ENCODE assay signal across 21 cellular contexts in genomic region chr11:88106685-88107084, GRCh38.
DNase-seq lines count a peak whose midpoint lies in the region; TF ChIP-seq lines count a peak whose summit lies in the region.
"Had no signal": no experiment of that assay in that cellular context is flagged by ENCODE, and none has a peak within 500 bp of the region (broad histone marks: within the 10 kb centered on the region; RNA-seq: fewer than 3 reads in every experiment).

No MANE protein-coding gene starts in this region.

- H3K9me2 ChIP-seq in GM23248 (ENCODE audit: insufficient read depth) (no peaks in the 10 kb centered on the region), neural cell (ENCODE audit: insufficient read depth, low read length) (no peaks in the 10 kb centered on the region)

- no peak for TF ChIP-seq POLR2A in uterus (IDR thresholded peaks at IDR 0.05)

- H2AFZ ChIP-seq in GM23248 (peak overlapping the region; percentile 16; the same call in 1 of the 2 replicates), neural cell (ENCODE audit: low read depth, low read length) (no peak overlapping the region)

- no peaks in the 10 kb centered on the region for H3K4me1 Mint-ChIP-seq in activated CD4-positive, alpha-beta memory T cell treated with anti-CD3 and anti-CD28 coated beads for 36 hours (ENCODE audit: low read depth)
- H3K4me1 Mint-ChIP-seq: CD4-positive, CD25-positive, alpha-beta regulatory T cell had no signal

- TF ChIP-seq RAD21 in neural cell (conservative IDR thresholded peaks at IDR 0.05), result no peak

- H3K79me2 ChIP-seq in GM23248 (ENCODE audit: insufficient read depth), result no peaks in the 10 kb centered on the region
- no peaks in the 10 kb centered on the region for H3K79me2 ChIP-seq in neural cell (replicated peaks; ENCODE audit: insufficient read depth, low read length)

- POLR2A ChIA-PET in BJ (lab: Charles Lee), result no interaction called here
- POLR2A ChIA-PET in activated CD4-positive, alpha-beta memory T cell treated with anti-CD3 and anti-CD28 coated beads for 36 hours (lab: Charles Lee), result no interaction called here

- TF ChIP-seq EP300 in neural cell (conservative IDR thresholded peaks at IDR 0.05; ENCODE audit: poor library complexity, severe bottlenecking), result no peak

- H3K36me3 ChIP-seq in BJ (ENCODE audit: control insufficient read depth, insufficient read depth, low read length), result no peaks in the 10 kb centered on the region
- H3K36me3 ChIP-seq in GM23248 (ENCODE audit: low read depth), result no peaks in the 10 kb centered on the region
- H3K36me3 ChIP-seq in neural cell (ENCODE audit: insufficient read depth, low read length), result no peaks in the 10 kb centered on the region
- H3K36me3 ChIP-seq in uterus, result no peaks in the 10 kb centered on the region
- H3K36me3 ChIP-seq: BE2C, HAP-1 had no signal

- in situ Hi-C loops in GM23248 (cut with MboI), result no loop called here

- H4K20me1 ChIP-seq in GM23248 (ENCODE audit: insufficient read depth) (no peaks in the 10 kb centered on the region), neural cell (ENCODE audit: insufficient read depth) (no peaks in the 10 kb centered on the region)

- H3K4me1 ChIP-seq in GM23248 (ENCODE audit: insufficient read depth) (no peaks in the 10 kb centered on the region), uterus (no peaks in the 10 kb centered on the region)
- H3K4me1 ChIP-seq: BE2C, Caco-2, HAP-1 had no signal

- 4 to 6% methylated on average over 5 of the region's 5 CpGs for WGBS in GM23248 (ENCODE audit: low coverage in 1 of 2, low lambda C conversion rate in 2 of 2, missing lambda C conversion rate in 2 of 2), 2 experiments

- no peak overlapping the region for H3K4me3 ChIP-seq in BJ (ENCODE audit: low read depth, low read length)
- H3K4me3 ChIP-seq in GM23248, result no peak overlapping the region
- H3K4me3 ChIP-seq in fibroblast of the aortic adventitia (ENCODE audit: low read depth, low read length), result no peak overlapping the region
- H3K4me3 ChIP-seq in neural cell (ENCODE audit: low read length), result peak overlapping the region; percentile 55
- no peak overlapping the region for H3K4me3 ChIP-seq in uterus
- H3K4me3 ChIP-seq: GM12878, HAP-1 had no signal

- intact Hi-C loops in uterus (cut with DNase I; ENCODE audit: low total_unique reads), result no loop called here
- intact Hi-C loops in activated CD4-positive, alpha-beta memory T cell treated with anti-CD3 and anti-CD28 coated beads for 36 hours (cut with micrococcal nuclease), result no loop called here

- peaks cover 6% of the 10 kb centered on the region for H3K27me3 Mint-ChIP-seq in activated CD4-positive, alpha-beta memory T cell treated with anti-CD3 and anti-CD28 coated beads for 36 hours

- DNase-seq in BJ (ENCODE audit: low read depth), result peak; percentile 30
- DNase-seq in GM23248, result no peak
- peak; percentile 9 for DNase-seq in fibroblast of the aortic adventitia (ENCODE audit: low read depth)
- no peak for DNase-seq in AML-193 (lab: John Stamatoyannopoulos, UW)
- DNase-seq in uterus, result no peak
- DNase-seq in activated CD4-positive, alpha-beta memory T cell treated with anti-CD3 and anti-CD28 coated beads for 36 hours, result no peak
- DNase-seq: BE2C; Caco-2; CD4-positive, CD25-positive, alpha-beta regulatory T cell; CD8-positive, alpha-beta T cell; DMS153; DND-41; EL; GDM1; GOT3; HFFc6 had no signal

- H3K36me3 Mint-ChIP-seq in activated CD4-positive, alpha-beta memory T cell treated with anti-CD3 and anti-CD28 coated beads for 36 hours, result no peaks in the 10 kb centered on the region
- H3K36me3 Mint-ChIP-seq: CD4-positive, CD25-positive, alpha-beta regulatory T cell; CD8-positive, alpha-beta T cell had no signal

- H3F3A ChIP-seq in GM23248 (ENCODE audit: insufficient read depth) (no peaks in the 10 kb centered on the region; the same call in 1 of the 2 replicates), neural cell (ENCODE audit: insufficient read depth, low read length, poor library complexity, severe bottlenecking) (no peaks in the 10 kb centered on the region)

- H3K4me2 ChIP-seq in GM23248 (ENCODE audit: unreplicated experiment) (no peak overlapping the region), neural cell (ENCODE audit: low read length) (no peak overlapping the region)

- H3K27ac ChIP-seq in GM23248 (no peak overlapping the region), neural cell (ENCODE audit: low read length) (peak overlapping the region; percentile 97), uterus (no peak overlapping the region)
- H3K27ac ChIP-seq: 22Rv1, C4-2B had no signal

- TF ChIP-seq CTCF in BJ (IDR thresholded peaks at IDR 0.05; ENCODE audit: insufficient read depth, low read depth, low read length) (no peak), fibroblast of the aortic adventitia (IDR thresholded peaks at IDR 0.05; ENCODE audit: insufficient read depth, low read length) (no peak), neural cell (IDR thresholded peaks at IDR 0.05; ENCODE audit: poor library complexity, severe bottlenecking) (no peak), uterus (IDR thresholded peaks at IDR 0.05) (no peak)

- H3K27me3 ChIP-seq in BJ (ENCODE audit: control insufficient read depth, insufficient read depth, low read length) (no peaks in the 10 kb centered on the region), GM23248 (replicated peaks; ENCODE audit: insufficient read depth) (no peaks in the 10 kb centered on the region), neural cell (ENCODE audit: insufficient read depth, low read depth, low read length) (no peaks in the 10 kb centered on the region), uterus (no peaks in the 10 kb centered on the region)
- H3K27me3 ChIP-seq: BE2C had no signal

- H3K27ac Mint-ChIP-seq in activated CD4-positive, alpha-beta memory T cell treated with anti-CD3 and anti-CD28 coated beads for 36 hours, result no peak overlapping the region
- H3K27ac Mint-ChIP-seq: CD4-positive, CD25-positive, alpha-beta regulatory T cell; CD8-positive, alpha-beta T cell; HFFc6 had no signal

- no peak overlapping the region for H3K9ac ChIP-seq in GM23248
- H3K9ac ChIP-seq in neural cell (ENCODE audit: low read length), result no peak overlapping the region

- H3K9me3 ChIP-seq in GM23248 (ENCODE audit: low read depth) (no peaks in the 10 kb centered on the region), neural cell (ENCODE audit: low read length) (no peaks in the 10 kb centered on the region), uterus (no peaks in the 10 kb centered on the region)
- H3K9me3 ChIP-seq: BE2C, Caco-2, HAP-1 had no signal

- no peaks in the 10 kb centered on the region for H3K9me3 Mint-ChIP-seq in activated CD4-positive, alpha-beta memory T cell treated with anti-CD3 and anti-CD28 coated beads for 36 hours
- H3K9me3 Mint-ChIP-seq: CD8-positive, alpha-beta T cell; HFFc6 had no signal

- CTCF ChIA-PET in BJ (lab: Yijun Ruan, JAX), result interaction anchor here (1.2 to 1.6 kb wide), 2 partner anchors 125 to 436 kb away, joined by 3 to 6 read pairs; no protein-coding TSS in a partner anchor
- CTCF ChIA-PET in activated CD4-positive, alpha-beta memory T cell treated with anti-CD3 and anti-CD28 coated beads for 36 hours (lab: Charles Lee), result interaction anchor here (1.0 to 5.4 kb wide), 5 partner anchors 9 to 446 kb away, joined by 3 to 34 read pairs (median 4); no protein-coding TSS in a partner anchor

- H3K4me3 Mint-ChIP-seq in activated CD4-positive, alpha-beta memory T cell treated with anti-CD3 and anti-CD28 coated beads for 36 hours, result no peak overlapping the region
- H3K4me3 Mint-ChIP-seq: CD4-positive, CD25-positive, alpha-beta regulatory T cell; CD8-positive, alpha-beta T cell; HFFc6 had no signal

TF ChIP-seq in neural cell, 6 proteins besides CTCF, POLR2A, EP300 and RAD21:
- TF ChIP-seq, protein P1, sequence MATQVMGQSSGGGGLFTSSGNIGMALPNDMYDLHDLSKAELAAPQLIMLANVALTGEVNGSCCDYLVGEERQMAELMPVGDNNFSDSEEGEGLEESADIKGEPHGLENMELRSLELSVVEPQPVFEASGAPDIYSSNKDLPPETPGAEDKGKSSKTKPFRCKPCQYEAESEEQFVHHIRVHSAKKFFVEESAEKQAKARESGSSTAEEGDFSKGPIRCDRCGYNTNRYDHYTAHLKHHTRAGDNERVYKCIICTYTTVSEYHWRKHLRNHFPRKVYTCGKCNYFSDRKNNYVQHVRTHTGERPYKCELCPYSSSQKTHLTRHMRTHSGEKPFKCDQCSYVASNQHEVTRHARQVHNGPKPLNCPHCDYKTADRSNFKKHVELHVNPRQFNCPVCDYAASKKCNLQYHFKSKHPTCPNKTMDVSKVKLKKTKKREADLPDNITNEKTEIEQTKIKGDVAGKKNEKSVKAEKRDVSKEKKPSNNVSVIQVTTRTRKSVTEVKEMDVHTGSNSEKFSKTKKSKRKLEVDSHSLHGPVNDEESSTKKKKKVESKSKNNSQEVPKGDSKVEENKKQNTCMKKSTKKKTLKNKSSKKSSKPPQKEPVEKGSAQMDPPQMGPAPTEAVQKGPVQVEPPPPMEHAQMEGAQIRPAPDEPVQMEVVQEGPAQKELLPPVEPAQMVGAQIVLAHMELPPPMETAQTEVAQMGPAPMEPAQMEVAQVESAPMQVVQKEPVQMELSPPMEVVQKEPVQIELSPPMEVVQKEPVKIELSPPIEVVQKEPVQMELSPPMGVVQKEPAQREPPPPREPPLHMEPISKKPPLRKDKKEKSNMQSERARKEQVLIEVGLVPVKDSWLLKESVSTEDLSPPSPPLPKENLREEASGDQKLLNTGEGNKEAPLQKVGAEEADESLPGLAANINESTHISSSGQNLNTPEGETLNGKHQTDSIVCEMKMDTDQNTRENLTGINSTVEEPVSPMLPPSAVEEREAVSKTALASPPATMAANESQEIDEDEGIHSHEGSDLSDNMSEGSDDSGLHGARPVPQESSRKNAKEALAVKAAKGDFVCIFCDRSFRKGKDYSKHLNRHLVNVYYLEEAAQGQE (IDR thresholded peaks at IDR 0.05; ENCODE audit: borderline replicate concordance), result peak; percentile 71
- TF ChIP-seq MXI1 (conservative IDR thresholded peaks at IDR 0.05; ENCODE audit: poor library complexity, severe bottlenecking), result no peak
TF ChIP-seq in neural cell: peak in this region for 1.

Comparison
In these comparisons a context has a peak if more than half of its experiments do, and no peak if none do; other contexts are left out.
1. DNase-seq: peak in BJ (single experiment) and fibroblast of the aortic adventitia (single experiment); none in GM23248 (single experiment), AML-193 (0 of 2), uterus (0 of 2) and activated CD4-positive, alpha-beta memory T cell treated with anti-CD3 and anti-CD28 coated beads for 36 hours (single experiment).